ENCODE assay signal across 1 cellular context in the genomic region with DNA sequence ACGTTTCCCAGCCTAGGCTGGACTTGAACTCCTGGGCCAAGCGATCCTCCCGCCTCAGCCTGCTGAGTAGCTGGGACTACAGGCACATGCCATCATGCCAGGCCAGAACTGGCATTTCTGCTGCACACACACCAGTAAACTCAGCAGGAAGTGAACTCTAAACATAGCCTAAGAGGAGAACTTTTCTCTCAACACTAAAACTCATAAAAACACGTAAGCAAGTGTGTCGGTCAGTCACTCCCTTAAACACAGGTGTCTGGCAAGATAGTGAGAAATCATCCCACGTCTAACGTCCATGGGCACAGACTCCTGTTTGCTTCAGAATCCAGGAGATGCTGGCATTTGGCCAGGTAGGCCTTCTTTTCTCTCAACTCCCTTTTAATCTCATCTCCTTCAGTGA.
TF ChIP-seq lines count a peak whose summit lies in the region.

No MANE protein-coding gene starts in this region.

TF ChIP-seq in K562, 482 proteins besides CTCF, POLR2A, EP300 and RAD21:
- TF ChIP-seq CBFA2T3 (IDR thresholded peaks at IDR 0.05) (peak; percentile 14; the same call in 1 of the 2 replicates), NFIC (IDR thresholded peaks at IDR 0.05) (peak; percentile 53), ESRRA (IDR thresholded peaks at IDR 0.05; ENCODE audit: borderline replicate concordance, low read depth) (no peak), TCF3 (CRISPR knock-in tag; IDR thresholded peaks at IDR 0.05) (peak; percentile 30; the same call in 1 of the 2 replicates), ZNF77 (CRISPR knock-in tag; IDR thresholded peaks at IDR 0.05) (no peak)
- TF ChIP-seq, protein P1, sequence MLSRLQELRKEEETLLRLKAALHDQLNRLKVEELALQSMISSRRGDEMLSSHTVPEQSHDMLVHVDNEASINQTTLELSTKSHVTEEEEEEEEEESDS (CRISPR knock-in tag; IDR thresholded peaks at IDR 0.05): no peak
- TF ChIP-seq, protein P2, sequence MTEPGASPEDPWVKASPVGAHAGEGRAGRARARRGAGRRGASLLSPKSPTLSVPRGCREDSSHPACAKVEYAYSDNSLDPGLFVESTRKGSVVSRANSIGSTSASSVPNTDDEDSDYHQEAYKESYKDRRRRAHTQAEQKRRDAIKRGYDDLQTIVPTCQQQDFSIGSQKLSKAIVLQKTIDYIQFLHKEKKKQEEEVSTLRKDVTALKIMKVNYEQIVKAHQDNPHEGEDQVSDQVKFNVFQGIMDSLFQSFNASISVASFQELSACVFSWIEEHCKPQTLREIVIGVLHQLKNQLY (CRISPR knock-in tag; conservative IDR thresholded peaks at IDR 0.05): no peak
- TF ChIP-seq, protein P3, sequence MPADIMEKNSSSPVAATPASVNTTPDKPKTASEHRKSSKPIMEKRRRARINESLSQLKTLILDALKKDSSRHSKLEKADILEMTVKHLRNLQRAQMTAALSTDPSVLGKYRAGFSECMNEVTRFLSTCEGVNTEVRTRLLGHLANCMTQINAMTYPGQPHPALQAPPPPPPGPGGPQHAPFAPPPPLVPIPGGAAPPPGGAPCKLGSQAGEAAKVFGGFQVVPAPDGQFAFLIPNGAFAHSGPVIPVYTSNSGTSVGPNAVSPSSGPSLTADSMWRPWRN (IDR thresholded peaks at IDR 0.05; ENCODE audit: low read depth): no peak
